ENCODE assay signal across 2 cellular contexts in genomic region chrX:40104649-40105015, GRCh38.
A peak's percentile ranks its signal among the peaks of the same experiment; 100 is the strongest.
TF ChIP-seq lines count a peak whose summit lies in the region.

No MANE protein-coding gene starts in this region.

TF ChIP-seq in K562, 482 proteins besides CTCF, POLR2A, EP300 and RAD21 (continues in another document):
- TF ChIP-seq ZNF398 (CRISPR knock-in tag; IDR thresholded peaks at IDR 0.05) (no peak), CHD1 (IDR thresholded peaks at IDR 0.05; ENCODE audit: low read length) (peak; percentile 58), HDAC6 (IDR thresholded peaks at IDR 0.05; ENCODE audit: low read depth, low read length) (no peak), MLLT1 (IDR thresholded peaks at IDR 0.05) (0 out of 4 replicates have a peak, but pooled peaks of 1 of the 2 experiments have one; percentile 4), CUX1 (CRISPR knock-in tag; IDR thresholded peaks at IDR 0.05) (no peak), ZFX (CRISPR knock-in tag; IDR thresholded peaks at IDR 0.05) (no peak; the same call in none of the 2 replicates), PCBP1 (IDR thresholded peaks at IDR 0.05; ENCODE audit: low read depth, low read length, poor library complexity, severe bottlenecking) (peak; percentile 74), TEAD4 (IDR thresholded peaks at IDR 0.05; ENCODE audit: low read length) (no peak), TEAD4 (CRISPR knock-in tag; IDR thresholded peaks at IDR 0.05; ENCODE audit: borderline replicate concordance) (no peak), ATF1 (CRISPR knock-in tag; IDR thresholded peaks at IDR 0.05) (no peak), ATF1 (tag; IDR thresholded peaks at IDR 0.05) (no peak), POLR2G (IDR thresholded peaks at IDR 0.05; ENCODE audit: low read depth, low read length) (peak; percentile 66; the same call in 1 of the 2 replicates)

TF ChIP-seq in HepG2, 621 proteins besides CTCF, POLR2A, EP300 and RAD21:
- TF ChIP-seq AGO2 (optimal IDR thresholded peaks at IDR 0.05; ENCODE audit: low read depth, low read length) = peak; percentile 21
- TF ChIP-seq UBTF (CRISPR knock-in tag; IDR thresholded peaks at IDR 0.05) = peak; percentile 6; the same call in 1 of the 2 replicates
- TF ChIP-seq HDAC1 (CRISPR knock-in tag; IDR thresholded peaks at IDR 0.05) = 0 out of 2 replicates have a peak, but pooled peaks have one; percentile 1
- no peak for TF ChIP-seq ZNF839 (CRISPR knock-in tag; IDR thresholded peaks at IDR 0.05; ENCODE audit: borderline replicate concordance)
- TF ChIP-seq ZBTB20 (CRISPR knock-in tag; IDR thresholded peaks at IDR 0.05; ENCODE audit: borderline replicate concordance, low read depth) = no peak
